Comparison of ENCODE assay signal across 8 cellular contexts in genomic region chr11:56841210-56841810, GRCh38.
DNase-seq lines count a peak whose midpoint lies in the region; ATAC-seq and TF ChIP-seq lines count a peak whose summit lies in the region.

No MANE protein-coding gene starts in this region.

- peak; percentile 72 for ATAC-seq in HG03159 (IDR thresholded peaks at IDR 0.05; ENCODE audit: unreplicated experiment)
- ATAC-seq in HG02870 (IDR thresholded peaks at IDR 0.05; ENCODE audit: unreplicated experiment): no peak

- in situ Hi-C loops in ACHN (cut with HindIII; ENCODE audit: low pct_ligation_motif_present, low pct_unique_long_range_greater_than_20kb, low sequenced_read_pairs): no loop called here
- in situ Hi-C loops in astrocyte of the spinal cord (cut with HindIII; ENCODE audit: low sequenced_read_pairs): no loop called here

- peak; percentile 56 for TF ChIP-seq CTCF in astrocyte of the spinal cord (IDR thresholded peaks at IDR 0.05; ENCODE audit: low read depth, low read length)

- no peak overlapping the region for H3K4me3 ChIP-seq in astrocyte of the spinal cord (ENCODE audit: low read depth, low read length)

- peak; percentile 50 for DNase-seq in ACHN
- DNase-seq in GM03348 (ENCODE audit: low spot score): peak; percentile 72
- DNase-seq in NCI-H748 (lab: John Stamatoyannopoulos, UW; ENCODE audit: unreplicated experiment): peak; percentile 63
- peak; percentile 52 for DNase-seq in astrocyte of the spinal cord (ENCODE audit: low read depth, low spot score)
- peak; percentile 36 for DNase-seq in iPS DF 4.7 (ENCODE audit: extremely low read depth, low spot score)
- peak; percentile 16 to 18 for DNase-seq in stimulated activated CD4-positive, alpha-beta T cell treated with anti-CD3 and anti-CD28 coated beads, Interleukin-2, amount 100 ng/mL, for 24 hours

Comparison
In these comparisons a context has a peak if more than half of its experiments do, and no peak if none do; other contexts are left out.
1. DNase-seq: peak in every context shown above with its lines; median percentile 72 in GM03348; 63 in NCI-H748; 52 in astrocyte of the spinal cord; 50 in ACHN; 36 in iPS DF 4.7; 17 in stimulated activated CD4-positive, alpha-beta T cell treated with anti-CD3 and anti-CD28 coated beads, Interleukin-2, amount 100 ng/mL, for 24 hours.